ENCODE assay signal across 1 cellular context in genomic region chr1:45507195-45507594, GRCh38.
TF ChIP-seq lines count a peak whose summit lies in the region.

No MANE protein-coding gene starts in this region.

TF ChIP-seq in WTC11, 78 proteins besides CTCF, POLR2A, EP300 and RAD21:
- TF ChIP-seq, protein P1, sequence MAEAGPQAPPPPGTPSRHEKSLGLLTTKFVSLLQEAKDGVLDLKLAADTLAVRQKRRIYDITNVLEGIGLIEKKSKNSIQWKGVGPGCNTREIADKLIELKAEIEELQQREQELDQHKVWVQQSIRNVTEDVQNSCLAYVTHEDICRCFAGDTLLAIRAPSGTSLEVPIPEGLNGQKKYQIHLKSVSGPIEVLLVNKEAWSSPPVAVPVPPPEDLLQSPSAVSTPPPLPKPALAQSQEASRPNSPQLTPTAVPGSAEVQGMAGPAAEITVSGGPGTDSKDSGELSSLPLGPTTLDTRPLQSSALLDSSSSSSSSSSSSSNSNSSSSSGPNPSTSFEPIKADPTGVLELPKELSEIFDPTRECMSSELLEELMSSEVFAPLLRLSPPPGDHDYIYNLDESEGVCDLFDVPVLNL (CRISPR knock-in tag; IDR thresholded peaks at IDR 0.05; ENCODE audit: borderline replicate concordance, low read depth), result no peak
- no peak for TF ChIP-seq HMGXB4 (CRISPR knock-in tag; IDR thresholded peaks at IDR 0.05)
- TF ChIP-seq NFATC4 (CRISPR knock-in tag; IDR thresholded peaks at IDR 0.05), result 0 out of 2 replicates have a peak, but pooled peaks have one; percentile 6
- 0 out of 2 replicates have a peak, but pooled peaks have one; percentile 5 for TF ChIP-seq PRRX2 (CRISPR knock-in tag; IDR thresholded peaks at IDR 0.05)
- 0 out of 2 replicates have a peak, but pooled peaks have one; percentile 12 for TF ChIP-seq ZNF532 (CRISPR knock-in tag; IDR thresholded peaks at IDR 0.05; ENCODE audit: borderline replicate concordance)
